Comparison of ENCODE assay signal across 26 cellular contexts in genomic region chr1:9456833-9457232, GRCh38.
DNase-seq lines count a peak whose midpoint lies in the region; ATAC-seq, FAIRE-seq and TF ChIP-seq lines count a peak whose summit lies in the region.
"Had no signal": no experiment of that assay in that cellular context is flagged by ENCODE, and none has a peak within 500 bp of the region (broad histone marks: within the 10 kb centered on the region; RNA-seq: fewer than 3 reads in every experiment).

No MANE protein-coding gene starts in this region.

- TF ChIP-seq POLR2A in GM12878 (IDR thresholded peaks at IDR 0.05; ENCODE audit: low read depth, low read length): no peak

- no TSS peak for BruUV-seq in Panc1 (replicated peaks; lab: Mats Ljungman, UMichigan)
- no TSS peak for BruUV-seq in GM12878 (replicated peaks; lab: Mats Ljungman, UMichigan)

- RAD21 ChIA-PET in GM12878 (lab: Charles Lee; ENCODE audit: unreplicated experiment): interaction anchor here (1.0 to 7.9 kb wide), 6 partner anchors 105 to 190 kb away, joined by 3 to 100 read pairs (median 4); no protein-coding TSS in a partner anchor

- intact Hi-C loops in Panc1 (cut with micrococcal nuclease; ENCODE audit: unreplicated experiment): loop anchor here (10.0 kb wide), 1 partner anchor 82 kb away; no protein-coding TSS in a partner anchor
- intact Hi-C loops in GM12878 (cut with micrococcal nuclease; ENCODE audit: unreplicated experiment): no loop called here

- POLR2A ChIA-PET in Panc1 (lab: Charles Lee) (no interaction called here), GM12878 (lab: Charles Lee) (no interaction called here)

- H3K23ac ChIP-seq in trophoblast cell (ENCODE audit: low read length): no peak overlapping the region

- TF ChIP-seq CTCF in Panc1 (IDR thresholded peaks at IDR 0.05): no peak
- no peak for TF ChIP-seq CTCF in GM12878 (IDR thresholded peaks at IDR 0.05 in 2 of 3, conservative IDR thresholded peaks at IDR 0.05 in 1 of 3; ENCODE audit: control insufficient read depth in 2 of 3, extremely low read depth in 1 of 3, insufficient read depth in 1 of 3, low read depth in 3 of 3, low read length in 3 of 3)
- no peak for TF ChIP-seq CTCF in bronchial epithelial cell (IDR thresholded peaks at IDR 0.05; ENCODE audit: insufficient read depth, low read length, severe bottlenecking)

- FAIRE-seq in GM12878 (lab: Jason Lieb, UNC): no peak
- peak; percentile 47 for FAIRE-seq in bronchial epithelial cell (lab: Jason Lieb, UNC)
- FAIRE-seq: A204.1, GM12891, GM19239 had no signal

- TF ChIP-seq EP300 in GM12878 (IDR thresholded peaks at IDR 0.05; ENCODE audit: borderline replicate concordance in 1 of 2, control insufficient read depth in 1 of 2, low read depth in 2 of 2, low read length in 2 of 2): no peak

- DNase-seq in Panc1 (ENCODE audit: low read depth, low spot score) (no peak), GM12878 (ENCODE audit: low read depth, low spot score) (no peak), bronchial epithelial cell (ENCODE audit: low read depth) (no peak), trophoblast cell (no peak), NCI-H2107 treated with DMSO at 0.1 percent for 48 hours (lab: John Stamatoyannopoulos, UW; ENCODE audit: unreplicated experiment) (no peak)
- no peak for DNase-seq in activated CD4-positive, alpha-beta T cell treated with anti-CD3 and anti-CD28 coated beads for 1 hour
- DNase-seq: 8988T; ACHN; BE2C; C1 segment of cervical spinal cord; CD4-positive, alpha-beta memory T cell; CD4-positive, CD25-positive, alpha-beta regulatory T cell; CD8-positive, alpha-beta memory T cell; COR-L47; DMS 273 treated with DMSO at 0.1 percent for 48 hours; DMS153; DMS53; DMS79; DND-41; EL; GDM1 had no signal

- no peak overlapping the region for H2AFZ ChIP-seq in GM12878 (ENCODE audit: control insufficient read depth, low read depth, low read length)
- H2AFZ ChIP-seq in trophoblast cell (ENCODE audit: insufficient read depth, low read length, poor library complexity): no peak overlapping the region

- H3K9ac ChIP-seq in GM12878 (ENCODE audit: control insufficient read depth, insufficient read depth, low read length): no peak overlapping the region
- H3K9ac ChIP-seq in trophoblast cell (ENCODE audit: low read length): no peak overlapping the region
- H3K9ac ChIP-seq: BLaER1 had no signal

- no peak for ATAC-seq in Panc1
- ATAC-seq in GM12878: no peak
- ATAC-seq in HG02763 (IDR thresholded peaks at IDR 0.05; ENCODE audit: unreplicated experiment): no peak

- H3K79me1 ChIP-seq in trophoblast cell (ENCODE audit: low read length): peaks cover 19% of the 10 kb centered on the region

- H3K27ac ChIP-seq in Panc1 (ENCODE audit: low read length) (peak overlapping the region; percentile 14; the same call in 1 of the 2 replicates), GM12878 (ENCODE audit: control insufficient read depth, insufficient read depth) (no peak overlapping the region), trophoblast cell (ENCODE audit: low read depth, low read length) (no peak overlapping the region)
- H3K27ac ChIP-seq: BLaER1 had no signal

- 46% methylated on average over 4 of the region's 4 CpGs for WGBS in GM12878 (ENCODE audit: insufficient coverage, insufficient replicate concordance, low lambda C conversion rate, missing lambda C conversion rate)
- WGBS in trophoblast cell (ENCODE audit: extremely low coverage, insufficient coverage, insufficient read length): no CpG with 5 or more reads among the region's 4 CpGs

- no peak overlapping the region for H4K8ac ChIP-seq in trophoblast cell (ENCODE audit: low read depth, low read length)

- H3K4me2 ChIP-seq in GM12878 (ENCODE audit: control insufficient read depth, insufficient read depth) (no peak overlapping the region), trophoblast cell (ENCODE audit: low read length) (no peak overlapping the region)
- H3K4me2 ChIP-seq: BLaER1 had no signal

- no peak for TF ChIP-seq RAD21 in GM12878 (IDR thresholded peaks at IDR 0.05; ENCODE audit: insufficient read depth, low read depth, low read length)

- peak overlapping the region; percentile 4 for H4K91ac ChIP-seq in trophoblast cell (ENCODE audit: low read depth, low read length)

- H2BK5ac ChIP-seq in trophoblast cell (ENCODE audit: low read depth, low read length, poor library complexity): no peak overlapping the region

- in situ Hi-C loops in Panc1 (cut with HindIII; ENCODE audit: low pct_unique_long_range_greater_than_20kb, low sequenced_read_pairs) (no loop called here), GM12878 (cut with MboI) (loop anchor here (5.0 kb wide), 1 partner anchor 170 kb away; no protein-coding TSS in a partner anchor)

- no peak overlapping the region for H3K4ac ChIP-seq in trophoblast cell (ENCODE audit: low read depth, low read length)

- H3K18ac ChIP-seq in trophoblast cell (ENCODE audit: low read length): no peak overlapping the region

- H3K36me3 ChIP-seq in Panc1 (ENCODE audit: control insufficient read depth, insufficient read depth, low read length) (no peaks in the 10 kb centered on the region), GM12878 (ENCODE audit: control insufficient read depth in 2 of 2, insufficient read depth in 2 of 2, low read length in 1 of 2) (no peaks in the 10 kb centered on the region), bronchial epithelial cell (ENCODE audit: control insufficient read depth, insufficient read depth, low read length) (no peaks in the 10 kb centered on the region), trophoblast cell (ENCODE audit: control insufficient read depth in 1 of 2, insufficient read depth in 2 of 2, low read length in 2 of 2) (no peaks in the 10 kb centered on the region)
- H3K36me3 ChIP-seq: BE2C, BLaER1 had no signal

- CTCF ChIA-PET in Panc1 (lab: Charles Lee) (interaction anchor here (0.7 to 1.5 kb wide), 2 partner anchors 15 to 190 kb away, joined by 3 to 5 read pairs; no protein-coding TSS in a partner anchor), GM12878 (lab: Yijun Ruan, JAX) (interaction anchor here (0.7 to 10.0 kb wide), 9 partner anchors 18 to 190 kb away, joined by 3 to 183 read pairs (median 7); no protein-coding TSS in a partner anchor)

- SMC1A ChIA-PET in GM12878 (lab: Charles Lee; ENCODE audit: uncharacterized antibody, unreplicated experiment): interaction anchor here (1.5 to 8.9 kb wide), 5 partner anchors 31 to 193 kb away, joined by 4 to 123 read pairs (median 10); no protein-coding TSS in a partner anchor

- H4K20me1 ChIP-seq in GM12878 (ENCODE audit: control insufficient read depth, insufficient read depth): no peaks in the 10 kb centered on the region
- H4K20me1 ChIP-seq: BLaER1 had no signal

- H3K79me2 ChIP-seq in GM12878 (ENCODE audit: control insufficient read depth, insufficient read depth, low read length): no peaks in the 10 kb centered on the region
- peaks cover 7% of the 10 kb centered on the region for H3K79me2 ChIP-seq in trophoblast cell (ENCODE audit: control insufficient read depth, insufficient read depth, low read length, poor library complexity)

- peak overlapping the region; percentile 48 for H2BK120ac ChIP-seq in trophoblast cell (ENCODE audit: insufficient read depth, low read length, poor library complexity)

- H3K4me1 ChIP-seq in Panc1 (ENCODE audit: control insufficient read depth, insufficient read depth, low read length) (peaks cover 13% of the 10 kb centered on the region), GM12878 (ENCODE audit: control insufficient read depth, insufficient read depth, low read length) (no peaks in the 10 kb centered on the region), trophoblast cell (ENCODE audit: control insufficient read depth in 1 of 2, insufficient read depth in 2 of 2, low read length in 2 of 2) (peaks cover 29 to 30% of the 10 kb centered on the region in 2 experiments)
- H3K4me1 ChIP-seq: BE2C had no signal

- H3K9me3 ChIP-seq in Panc1 (ENCODE audit: control insufficient read depth, insufficient read depth, low read depth, low read length) (no peaks in the 10 kb centered on the region), GM12878 (replicated peaks; ENCODE audit: control insufficient read depth, insufficient read depth, low read length) (no peaks in the 10 kb centered on the region), trophoblast cell (ENCODE audit: insufficient read depth, low read depth, low read length) (peaks cover 4% of the 10 kb centered on the region)
- H3K9me3 ChIP-seq: BE2C, BLaER1 had no signal

- H3K4me3 ChIP-seq in Panc1 (ENCODE audit: low read depth in 2 of 2, low read length in 2 of 2): no peak overlapping the region
- no peak overlapping the region for H3K4me3 ChIP-seq in GM12878
- H3K4me3 ChIP-seq in bronchial epithelial cell (ENCODE audit: low read depth, low read length): no peak overlapping the region
- no peak overlapping the region for H3K4me3 ChIP-seq in trophoblast cell (ENCODE audit: low read depth, low read length)
- H3K4me3 ChIP-seq: BLaER1 had no signal

- H2AK5ac ChIP-seq in trophoblast cell (ENCODE audit: low read length): no peak overlapping the region

- no peak overlapping the region for H4K12ac ChIP-seq in trophoblast cell (ENCODE audit: low read depth, low read length)

- H2BK12ac ChIP-seq in trophoblast cell (ENCODE audit: low read length): peak overlapping the region; percentile 73

- no peaks in the 10 kb centered on the region for H3K27me3 ChIP-seq in Panc1 (ENCODE audit: control insufficient read depth, insufficient read depth, low read length)
- H3K27me3 ChIP-seq in GM12878 (replicated peaks in 1 of 2; ENCODE audit: control insufficient read depth in 2 of 2, insufficient read depth in 2 of 2, low read length in 1 of 2): no peaks in the 10 kb centered on the region; a peak in 1 of 4 replicates
- H3K27me3 ChIP-seq in bronchial epithelial cell (ENCODE audit: control insufficient read depth, insufficient read depth, low read length): no peaks in the 10 kb centered on the region
- no peaks in the 10 kb centered on the region for H3K27me3 ChIP-seq in trophoblast cell (ENCODE audit: insufficient read depth, low read length)
- H3K27me3 ChIP-seq: BE2C, BLaER1 had no signal

- H3K14ac ChIP-seq in trophoblast cell (ENCODE audit: low read length): no peak overlapping the region

TF ChIP-seq in GM12878, 131 proteins besides CTCF, POLR2A, EP300 and RAD21:
- no peak for TF ChIP-seq KDM1A (IDR thresholded peaks at IDR 0.05; ENCODE audit: borderline replicate concordance)
- TF ChIP-seq ATF7 (IDR thresholded peaks at IDR 0.05; ENCODE audit: low read depth): 0 out of 2 replicates have a peak, but pooled peaks have one; percentile 15
